ENCODE assay signal across 17 cellular contexts in the genomic region with DNA sequence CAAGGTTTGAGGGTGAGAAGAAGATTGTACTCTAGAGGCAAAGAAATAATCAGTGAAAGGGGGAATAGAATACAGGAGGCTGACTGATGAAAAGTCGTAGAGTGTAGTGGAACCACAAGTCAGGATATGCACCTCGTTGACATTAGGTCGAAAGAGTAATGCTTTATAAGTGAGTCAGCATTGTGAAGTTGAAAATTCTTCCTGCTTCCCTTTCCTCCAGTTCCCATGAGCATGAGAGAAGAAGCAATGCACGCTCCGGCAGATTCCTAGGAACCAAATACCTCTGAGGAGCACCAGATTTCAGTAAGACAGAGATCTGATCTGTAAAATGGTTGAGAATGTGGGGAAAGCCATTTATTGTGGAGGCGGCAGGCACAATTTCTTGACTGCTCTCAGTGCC. TPM values are rescaled to one million over a fixed set of nuclear protein-coding genes. Genes with fewer than 3 reads are reported as not detected.
DNase-seq lines count a peak whose midpoint lies in the region; ATAC-seq, FAIRE-seq and TF ChIP-seq lines count a peak whose summit lies in the region.
"Had no signal": no experiment of that assay in that cellular context is flagged by ENCODE, and none has a peak within 500 bp of the region (broad histone marks: within the 10 kb centered on the region; RNA-seq: fewer than 3 reads in every experiment).

No MANE protein-coding gene starts in this region.

- H3K9me3 Mint-ChIP-seq in chondrocyte (ENCODE audit: low read depth) = no peaks in the 10 kb centered on the region
- H3K9me3 Mint-ChIP-seq in stimulated activated memory B cell treated with anti-CD40 and anti-IgM and Interleukin-4, amounts not matched to agents 10 μg/mL and 1 μg/mL and 100 μg/mL, for 72 hours = no peaks in the 10 kb centered on the region
- H3K9me3 Mint-ChIP-seq: activated naive CD8-positive, alpha-beta T cell treated with anti-CD3 and anti-CD28 coated beads, Interleukin-2, amount 50 U/mL, for 24 hours had no signal

- peak overlapping the region; percentile 90 for H3K27ac Mint-ChIP-seq in chondrocyte (ENCODE audit: unreplicated experiment)
- no peak overlapping the region for H3K27ac Mint-ChIP-seq in stimulated activated memory B cell treated with anti-CD40 and anti-IgM and Interleukin-4, amounts not matched to agents 10 μg/mL and 1 μg/mL and 100 μg/mL, for 72 hours
- H3K27ac Mint-ChIP-seq: activated naive CD8-positive, alpha-beta T cell treated with anti-CD3 and anti-CD28 coated beads, Interleukin-2, amount 50 U/mL, for 24 hours had no signal

- no peak overlapping the region for H3K4me3 Mint-ChIP-seq in chondrocyte (ENCODE audit: unreplicated experiment)
- H3K4me3 Mint-ChIP-seq in stimulated activated memory B cell treated with anti-CD40 and anti-IgM and Interleukin-4, amounts not matched to agents 10 μg/mL and 1 μg/mL and 100 μg/mL, for 72 hours = no peak overlapping the region
- H3K4me3 Mint-ChIP-seq: activated naive CD8-positive, alpha-beta T cell treated with anti-CD3 and anti-CD28 coated beads, Interleukin-2, amount 50 U/mL, for 24 hours had no signal

- DNase-seq in HTR-8/SVneo (ENCODE audit: insufficient read length, low spot score) (peak; percentile 45), chondrocyte (ENCODE audit: low spot score) (no peak), kidney tubule cell (ENCODE audit: low spot score) (peak; percentile 86), NCI-H1417 treated with DMSO at 0.1 percent for 48 hours (lab: John Stamatoyannopoulos, UW) (no peak), NCI-H2227 treated with DMSO at 0.1 percent for 48 hours (lab: John Stamatoyannopoulos, UW) (no peak), NCI-H524 (lab: John Stamatoyannopoulos, UW) (no peak)
- DNase-seq: activated CD8-positive, alpha-beta memory T cell treated with anti-CD3 and anti-CD28 coated beads, Interleukin-2, amount 50 U/mL, for 4 hours; activated naive CD8-positive, alpha-beta T cell treated with anti-CD3 and anti-CD28 coated beads, Interleukin-2, amount 50 U/mL, for 24 hours; H7; NCI-H1436 treated with DMSO at 0.1 percent for 48 hours; WERI-Rb-1 had no signal

- TF ChIP-seq CTCF in chondrocyte (IDR thresholded peaks at IDR 0.05) = no peak

- no peaks in the 10 kb centered on the region for H3K27me3 Mint-ChIP-seq in chondrocyte (ENCODE audit: low read depth)
- peaks cover 38% of the 10 kb centered on the region for H3K27me3 Mint-ChIP-seq in stimulated activated memory B cell treated with anti-CD40 and anti-IgM and Interleukin-4, amounts not matched to agents 10 μg/mL and 1 μg/mL and 100 μg/mL, for 72 hours

- peaks cover 19% of the 10 kb centered on the region for H3K4me1 ChIP-seq in ACC112 (ENCODE audit: control insufficient read depth, insufficient read depth, low read length, unreplicated experiment)
- H3K4me1 ChIP-seq: SJSA1, tibial nerve had no signal

- H2AFZ ChIP-seq in ACC112 (ENCODE audit: low read length, unreplicated experiment) = no peak overlapping the region

- FAIRE-seq in HTR-8/SVneo (lab: Jason Lieb, UNC) = peak; percentile 48

- H3K36me3 ChIP-seq in ACC112 (ENCODE audit: insufficient read depth, low read length) = no peaks in the 10 kb centered on the region
- H3K36me3 ChIP-seq: SJSA1, tibial nerve, WERI-Rb-1 had no signal

- peak overlapping the region; percentile 2; the same call in 1 of the 2 replicates for H3K27ac ChIP-seq in ACC112 (ENCODE audit: low read depth, low read length)
- H3K27ac ChIP-seq: SJSA1, tibial nerve, WERI-Rb-1 had no signal

- no peaks in the 10 kb centered on the region for H3K36me3 Mint-ChIP-seq in chondrocyte (ENCODE audit: low read depth)
- no peaks in the 10 kb centered on the region for H3K36me3 Mint-ChIP-seq in stimulated activated memory B cell treated with anti-CD40 and anti-IgM and Interleukin-4, amounts not matched to agents 10 μg/mL and 1 μg/mL and 100 μg/mL, for 72 hours

- H3K4me3 ChIP-seq in ACC112 (ENCODE audit: low read depth, low read length) = no peak overlapping the region
- H3K4me3 ChIP-seq: SJSA1, tibial nerve had no signal

- no peaks in the 10 kb centered on the region for H3K79me2 ChIP-seq in ACC112 (ENCODE audit: control insufficient read depth, insufficient read depth, low read length, unreplicated experiment)

- ATAC-seq in stimulated activated memory B cell treated with anti-CD40 and anti-IgM and Interleukin-4, amounts not matched to agents 10 μg/mL and 1 μg/mL and 100 μg/mL, for 72 hours = no peak
- ATAC-seq: activated naive CD8-positive, alpha-beta T cell treated with anti-CD3 and anti-CD28 coated beads, Interleukin-2, amount 50 U/mL, for 24 hours; left lobe of liver had no signal

- peaks cover 20% of the 10 kb centered on the region for H3K4me1 Mint-ChIP-seq in chondrocyte (ENCODE audit: low read depth)
- no peaks in the 10 kb centered on the region for H3K4me1 Mint-ChIP-seq in stimulated activated memory B cell treated with anti-CD40 and anti-IgM and Interleukin-4, amounts not matched to agents 10 μg/mL and 1 μg/mL and 100 μg/mL, for 72 hours
- H3K4me1 Mint-ChIP-seq: activated naive CD8-positive, alpha-beta T cell treated with anti-CD3 and anti-CD28 coated beads, Interleukin-2, amount 50 U/mL, for 24 hours had no signal

- no peaks in the 10 kb centered on the region for H3K27me3 ChIP-seq in ACC112 (ENCODE audit: insufficient read depth, low read length)
- H3K27me3 ChIP-seq: SJSA1, tibial nerve had no signal

RNA-seq across cellular contexts. Expression of a gene that starts 16.5 kb away (rescaled TPM):
- total RNA-seq in chondrocyte = not detected in 3 replicates
- total RNA-seq: dermis microvascular lymphatic vessel endothelial cell, H7, left lobe of liver, SJSA1, tibial nerve had no signal

Comparison
In these comparisons a context has a peak if more than half of its experiments do, and no peak if none do; other contexts are left out.
1. DNase-seq: peak in HTR-8/SVneo (single experiment) and kidney tubule cell (single experiment); none in chondrocyte (single experiment), NCI-H1417 treated with DMSO at 0.1 percent for 48 hours (single experiment), NCI-H2227 treated with DMSO at 0.1 percent for 48 hours (single experiment) and NCI-H524 (0 of 2).